In the genomic region with DNA sequence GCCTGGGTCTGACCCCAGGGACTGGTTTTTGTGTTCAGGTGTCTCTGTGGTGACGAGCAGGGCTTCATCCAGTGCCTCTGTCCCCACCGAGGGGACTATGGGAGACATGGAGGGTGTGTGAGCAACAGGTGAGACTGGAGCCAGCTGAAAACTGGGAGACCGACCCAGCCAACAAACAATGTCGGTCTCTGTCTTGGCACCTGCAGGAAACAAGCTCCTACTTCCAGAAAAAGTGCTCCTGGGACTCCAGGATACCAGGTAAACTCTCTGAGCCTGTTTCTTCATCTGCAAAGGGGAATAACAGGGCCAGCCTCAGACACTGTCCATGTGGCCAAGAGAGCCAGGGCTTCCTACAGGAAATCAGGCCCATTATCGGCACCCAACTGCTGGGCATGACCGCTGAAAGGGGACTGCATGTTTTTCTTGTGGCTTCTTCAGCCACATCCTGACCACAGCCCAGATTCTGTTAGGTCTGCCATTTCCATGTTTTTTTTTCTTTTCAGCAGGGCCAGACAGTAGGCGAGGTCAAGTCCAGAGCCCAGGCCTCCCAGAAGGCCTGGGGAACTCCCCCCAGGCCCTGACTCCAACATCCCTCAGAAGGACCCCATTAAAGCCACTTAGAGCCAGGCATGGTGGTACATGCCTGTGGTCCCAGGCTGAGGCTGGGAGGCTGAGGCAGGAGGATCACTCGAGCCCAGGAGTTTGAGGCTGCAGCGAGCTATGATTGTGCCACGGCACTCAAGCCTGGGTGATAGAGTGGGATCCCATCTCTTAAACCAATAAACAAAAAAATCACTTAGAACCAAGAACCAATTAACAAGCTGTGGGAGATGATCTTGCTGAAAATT, we compare ENCODE assay signal across 9 cellular contexts. TPM values are rescaled to one million over a fixed set of nuclear protein-coding genes. Genes with fewer than 3 reads are reported as not detected.
DNase-seq lines count a peak whose midpoint lies in the region; ATAC-seq and TF ChIP-seq lines count a peak whose summit lies in the region.
"Had no signal": no experiment of that assay in that cellular context is flagged by ENCODE, and none has a peak within 500 bp of the region (broad histone marks: within the 10 kb centered on the region; RNA-seq: fewer than 3 reads in every experiment).

No MANE protein-coding gene starts in this region.

- H3K14ac ChIP-seq in neuronal stem cell (ENCODE audit: low read length) = no peak overlapping the region

- H3K4me3 Mint-ChIP-seq in CD14-positive monocyte = peak overlapping the region; percentile 90 to 94
- H3K4me3 Mint-ChIP-seq in central memory CD8-positive, alpha-beta T cell = peak overlapping the region; percentile 89
- H3K4me3 Mint-ChIP-seq in chondrocyte (ENCODE audit: unreplicated experiment) = no peak overlapping the region

- H3K4me3 ChIP-seq in OCI-LY7 (ENCODE audit: low read depth, low read length, poor library complexity, severe bottlenecking) = peak overlapping the region; percentile 90
- no peak overlapping the region for H3K4me3 ChIP-seq in neuronal stem cell (ENCODE audit: low read length in 2 of 2)

- POLR2A ChIA-PET in OCI-LY7 (lab: Charles Lee) = interaction anchor here (0.6 to 2.5 kb wide), 10 partner anchors 11 to 1084 kb away, joined by 3 to 13 read pairs (median 3); a partner anchor contains a TSS

- intact Hi-C loops in CD14-positive monocyte (cut with micrococcal nuclease) = loop anchor here in 1 of 2 donors (2.0 kb wide), 1 partner anchor 15 kb away; a partner anchor contains a TSS
- intact Hi-C loops in OCI-LY7 (cut with micrococcal nuclease; ENCODE audit: unreplicated experiment) = loop anchor here (5.0 kb wide), 2 partner anchors 61 to 106 kb away; a partner anchor contains a TSS

- peak; percentile 8 for ATAC-seq in GM21526 (IDR thresholded peaks at IDR 0.05; ENCODE audit: low FRiP score, unreplicated experiment)
- ATAC-seq in central memory CD8-positive, alpha-beta T cell (replicated peaks; ENCODE audit: extremely low read depth, poor library complexity, severe bottlenecking) = peak; percentile 15

- H3K4ac ChIP-seq in neuronal stem cell (ENCODE audit: low read length) = no peak overlapping the region

- H3K36me3 Mint-ChIP-seq in CD14-positive monocyte (peaks cover 12 to 29% of the 10 kb centered on the region in 2 donors), chondrocyte (ENCODE audit: low read depth) (no peaks in the 10 kb centered on the region)
- H3K36me3 Mint-ChIP-seq in central memory CD8-positive, alpha-beta T cell (ENCODE audit: insufficient read depth) = peaks cover 27% of the 10 kb centered on the region

- peaks cover 0 to 2% (median 0%) of the 10 kb centered on the region in 7 donors for H3K9me3 Mint-ChIP-seq in CD14-positive monocyte
- no peaks in the 10 kb centered on the region for H3K9me3 Mint-ChIP-seq in central memory CD8-positive, alpha-beta T cell
- no peaks in the 10 kb centered on the region for H3K9me3 Mint-ChIP-seq in chondrocyte (ENCODE audit: low read depth)

- H3K27ac ChIP-seq in OCI-LY7 (ENCODE audit: low read depth, low read length, poor library complexity, severe bottlenecking) = peak overlapping the region; percentile 93
- H3K27ac ChIP-seq in neuronal stem cell (replicated peaks; ENCODE audit: low read length) = no peak overlapping the region

- peak overlapping the region; percentile 93 to 96 (median 96) for H3K27ac Mint-ChIP-seq in CD14-positive monocyte
- peak overlapping the region; percentile 89 for H3K27ac Mint-ChIP-seq in central memory CD8-positive, alpha-beta T cell (ENCODE audit: low read depth)
- no peak overlapping the region for H3K27ac Mint-ChIP-seq in chondrocyte (ENCODE audit: unreplicated experiment)

- no peaks in the 10 kb centered on the region for H3K9me3 ChIP-seq in OCI-LY7 (ENCODE audit: low read length)
- no peaks in the 10 kb centered on the region for H3K9me3 ChIP-seq in neuronal stem cell (replicated peaks in 1 of 2; ENCODE audit: control insufficient read depth in 2 of 2, insufficient read depth in 1 of 2, low read depth in 1 of 2, low read length in 2 of 2)

- no TSS peak for BruUV-seq in OCI-LY7 (replicated peaks; lab: Mats Ljungman, UMichigan)

- DNase-seq in CD14-positive monocyte (ENCODE audit: low spot score) (no peak), OCI-LY7 (ENCODE audit: low spot score) (no peak), neuronal stem cell (ENCODE audit: low spot score) (no peak), chondrocyte (ENCODE audit: low spot score) (no peak), DMS53 treated with DMSO at 0.1 percent for 48 hours (lab: John Stamatoyannopoulos, UW; ENCODE audit: unreplicated experiment) (no peak), NCI-H2196 (lab: John Stamatoyannopoulos, UW; ENCODE audit: unreplicated experiment) (no peak)
- no peak for DNase-seq in central memory CD8-positive, alpha-beta T cell (ENCODE audit: low spot score in 2 of 2)

- H3K4me2 ChIP-seq in OCI-LY7 (ENCODE audit: low read length) (peak overlapping the region; percentile 86), neuronal stem cell (ENCODE audit: insufficient read depth, low read length, poor library complexity, severe bottlenecking) (no peak overlapping the region)

- H2BK5ac ChIP-seq in neuronal stem cell (ENCODE audit: low read length) = no peak overlapping the region

- H3K4me1 Mint-ChIP-seq in CD14-positive monocyte (peaks cover 46% of the 10 kb centered on the region), chondrocyte (ENCODE audit: low read depth) (peaks cover 14% of the 10 kb centered on the region)
- H3K4me1 Mint-ChIP-seq in central memory CD8-positive, alpha-beta T cell = peaks cover 44% of the 10 kb centered on the region

- H2BK120ac ChIP-seq in neuronal stem cell (ENCODE audit: low read depth, low read length) = no peak overlapping the region

- H3K27me3 ChIP-seq in neuronal stem cell (ENCODE audit: control insufficient read depth in 3 of 3, insufficient read depth in 3 of 3, low read depth in 1 of 3, low read length in 3 of 3) = no peaks in the 10 kb centered on the region

- H3K9ac ChIP-seq in neuronal stem cell (ENCODE audit: low read depth, low read length, poor library complexity) = no peak overlapping the region

- TF ChIP-seq CTCF in CD14-positive monocyte (IDR thresholded peaks at IDR 0.05) (no peak), OCI-LY7 (conservative IDR thresholded peaks at IDR 0.05; ENCODE audit: low read length) (no peak), chondrocyte (IDR thresholded peaks at IDR 0.05) (no peak)

- H3K27me3 Mint-ChIP-seq in CD14-positive monocyte (ENCODE audit: low read depth in 3 of 3) = peaks cover 0 to 1% (median 0%) of the 10 kb centered on the region in 3 donors
- H3K27me3 Mint-ChIP-seq in central memory CD8-positive, alpha-beta T cell = no peaks in the 10 kb centered on the region
- peaks cover 3% of the 10 kb centered on the region for H3K27me3 Mint-ChIP-seq in chondrocyte (ENCODE audit: low read depth)

- no peak overlapping the region for H4K91ac ChIP-seq in neuronal stem cell (ENCODE audit: low read depth, low read length, poor library complexity)

- 0 out of 2 replicates have a peak, but pooled peaks cover 3% of the 10 kb centered on the region for H4K20me1 ChIP-seq in OCI-LY7 (ENCODE audit: insufficient read depth, low read length)

- no CpG with 5 or more reads among the region's 10 CpGs for WGBS in neuronal stem cell (ENCODE audit: extremely low coverage in 2 of 2, insufficient read length in 2 of 2, insufficient replicate concordance in 1 of 2), 2 donors

- H2BK15ac ChIP-seq in neuronal stem cell (ENCODE audit: low read length) = no peak overlapping the region

- peaks cover 1% of the 10 kb centered on the region for H3K79me1 ChIP-seq in neuronal stem cell (ENCODE audit: low read depth, low read length)

- peaks cover 71% of the 10 kb centered on the region for H3K79me2 ChIP-seq in OCI-LY7 (ENCODE audit: insufficient read depth, low read depth, low read length)

- H4K8ac ChIP-seq in neuronal stem cell (ENCODE audit: low read depth, low read length) = no peak overlapping the region

- CTCF ChIA-PET in OCI-LY7 (lab: Charles Lee; ENCODE audit: unreplicated experiment) = no interaction called here

- H3K9me2 ChIP-seq in OCI-LY7 (ENCODE audit: insufficient read depth, low read length) = no peaks in the 10 kb centered on the region

- no peak overlapping the region for H3K23ac ChIP-seq in neuronal stem cell (ENCODE audit: low read depth, low read length, poor library complexity)

- peak overlapping the region; percentile 23 for H2AK5ac ChIP-seq in neuronal stem cell (ENCODE audit: low read depth, low read length)

- H3K18ac ChIP-seq in neuronal stem cell (ENCODE audit: low read length) = no peak overlapping the region

- H3K4me1 ChIP-seq in OCI-LY7 (ENCODE audit: insufficient read depth, low read length, poor library complexity, severe bottlenecking) (peaks cover 33% of the 10 kb centered on the region), neuronal stem cell (ENCODE audit: control insufficient read depth in 2 of 2, insufficient read depth in 1 of 2, low read depth in 1 of 2, low read length in 2 of 2) (peaks cover 21 to 30% of the 10 kb centered on the region in 2 donors)

- no peak overlapping the region for H2BK12ac ChIP-seq in neuronal stem cell (ENCODE audit: low read length)

- H3K36me3 ChIP-seq in OCI-LY7 (ENCODE audit: insufficient read depth, low read length) = peaks cover 28% of the 10 kb centered on the region
- H3K36me3 ChIP-seq in neuronal stem cell (replicated peaks in 1 of 2; ENCODE audit: control insufficient read depth in 2 of 2, insufficient read depth in 2 of 2, low read length in 2 of 2) = peaks cover 0 to 1% of the 10 kb centered on the region in 2 donors

- H2AFZ ChIP-seq in OCI-LY7 (ENCODE audit: low read length) (no peak overlapping the region; the same call in 1 of the 2 replicates), neuronal stem cell (ENCODE audit: low read length) (no peak overlapping the region)

RNA-seq across cellular contexts. Expression of a gene that starts 0.8 kb away (rescaled TPM):
- polyA plus RNA-seq in CD14-positive monocyte = 100 to 1,000 TPM; 272 to 284 TPM
- total RNA-seq in OCI-LY7 (2014; rRNA removed; shearing (Covaris generic)) = 101 and 134 TPM in 2 replicates
- total RNA-seq in OCI-LY7 (2022) = 114 and 146 TPM in 2 replicates
- 32.5 TPM for polyA plus RNA-seq in neuronal stem cell (2013, experiment 1 of 2)
- polyA plus RNA-seq in neuronal stem cell (2013, experiment 2 of 2) = 30.5 TPM
- total RNA-seq in chondrocyte = not detected in 3 replicates

RNA-seq across cellular contexts. Expression of a gene that starts 12.3 kb away (rescaled TPM):
- not detected for polyA plus RNA-seq in CD14-positive monocyte
- total RNA-seq in OCI-LY7 (2014; rRNA removed; shearing (Covaris generic)) = 2.4 and 2.9 TPM in 2 replicates
- total RNA-seq in OCI-LY7 (2022) = 8.5 and 8.8 TPM in 2 replicates
- polyA plus RNA-seq in neuronal stem cell (2013, experiment 1 of 2) = 0.82 TPM
- polyA plus RNA-seq in neuronal stem cell (2013, experiment 2 of 2) = 0.76 TPM
- total RNA-seq in chondrocyte = not detected in 3 replicates
- total RNA-seq: epithelial cell of proximal tubule had no signal

RNA-seq across cellular contexts. Expression of a gene that starts 13.6 kb away (rescaled TPM):
- 10 to 100 TPM; 43.2 to 43.7 TPM for polyA plus RNA-seq in CD14-positive monocyte
- total RNA-seq in OCI-LY7 (2014; rRNA removed; shearing (Covaris generic)) = 47.4 and 57.3 TPM in 2 replicates
- total RNA-seq in OCI-LY7 (2022) (55.5 and 65.1 TPM in 2 replicates), chondrocyte (36.3 to 46.7 TPM (median 39.4 TPM) in 3 replicates)
- polyA plus RNA-seq in neuronal stem cell (2013, experiment 1 of 2) = 42.9 TPM
- polyA plus RNA-seq in neuronal stem cell (2013, experiment 2 of 2) = 42.4 TPM

RNA-seq across cellular contexts. Expression of a gene that starts 29.1 kb away (rescaled TPM):
- polyA plus RNA-seq in CD14-positive monocyte = under 1 TPM in 1 of 2 donors, not detected in 1; 0.08 TPM
- total RNA-seq in OCI-LY7 (2014; rRNA removed; shearing (Covaris generic)) = 0.16 and 0.28 TPM in 2 replicates
- total RNA-seq in OCI-LY7 (2022) (0.31 and 1.5 TPM in 2 replicates), chondrocyte (0.22 to 0.44 TPM in 2 of 3 replicates, not detected in the other)
- polyA plus RNA-seq in neuronal stem cell (2013, experiment 1 of 2) = 0.21 TPM
- 0.35 TPM for polyA plus RNA-seq in neuronal stem cell (2013, experiment 2 of 2)

RNA-seq across cellular contexts. Expression of a gene that starts 42.2 kb away (rescaled TPM):
- polyA plus RNA-seq in CD14-positive monocyte = not detected
- total RNA-seq in OCI-LY7 (2014; rRNA removed; shearing (Covaris generic)) = not detected in 2 replicates
- total RNA-seq in OCI-LY7 (2022) = not detected in 2 replicates
- polyA plus RNA-seq in neuronal stem cell (2013, experiment 1 of 2) = 2.0 TPM
- 1.6 TPM for polyA plus RNA-seq in neuronal stem cell (2013, experiment 2 of 2)
- 0.27 to 0.57 TPM (median 0.28 TPM) in 3 replicates for total RNA-seq in chondrocyte
- total RNA-seq: epithelial cell of proximal tubule had no signal

Comparison
In these comparisons a context has a peak if more than half of its experiments do, and no peak if none do; other contexts are left out.
1. RNA of a gene that starts 0.8 kb away (total RNA-seq): 101 to 146 TPM in OCI-LY7; not detected in chondrocyte; every median in the first group is over 10 times any median in the second.